31 cellular contexts compared by ENCODE assay signal in the genomic region with DNA sequence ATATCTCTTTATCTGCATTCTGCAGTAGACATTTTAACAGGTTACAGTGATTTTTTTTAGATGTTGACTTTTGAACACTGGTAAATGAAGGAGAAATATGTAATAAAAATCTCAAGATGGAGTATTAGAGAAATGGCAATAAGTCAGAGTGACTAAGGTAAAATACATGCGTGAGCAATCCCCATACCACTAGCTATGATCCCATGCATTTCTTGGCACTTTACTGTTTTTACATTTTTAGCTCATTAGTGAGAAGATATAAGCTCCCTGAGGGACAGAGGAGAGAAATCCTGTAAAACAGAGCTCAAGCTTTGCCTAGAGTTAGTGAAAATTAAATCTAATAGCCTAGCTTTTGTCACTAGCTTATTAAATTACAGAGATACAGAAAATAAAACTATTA.
DNase-seq lines count a peak whose midpoint lies in the region; TF ChIP-seq lines count a peak whose summit lies in the region.
"Had no signal": no experiment of that assay in that cellular context is flagged by ENCODE, and none has a peak within 500 bp of the region (broad histone marks: within the 10 kb centered on the region; RNA-seq: fewer than 3 reads in every experiment).

No MANE protein-coding gene starts in this region.

- H3K36me3 ChIP-seq in MM.1S (replicated peaks; ENCODE audit: insufficient read depth, low read length) = no peaks in the 10 kb centered on the region
- H3K36me3 ChIP-seq: BE2C, esophagus muscularis mucosa, suprapubic skin, WERI-Rb-1 had no signal

- peak overlapping the region; percentile 18; the same call in 1 of the 2 replicates for H2AFZ ChIP-seq in MM.1S (ENCODE audit: low read length)

- no peaks in the 10 kb centered on the region for H3K27me3 ChIP-seq in MM.1S (replicated peaks; ENCODE audit: insufficient read depth, low read length)
- H3K27me3 ChIP-seq: esophagus muscularis mucosa, suprapubic skin had no signal

- no peaks in the 10 kb centered on the region for H3K79me2 ChIP-seq in MM.1S (ENCODE audit: low read length)

- H3K9ac ChIP-seq in MM.1S (ENCODE audit: low read length) = no peak overlapping the region

- no peak overlapping the region for H3K27ac ChIP-seq in MM.1S (ENCODE audit: low read length)
- H3K27ac ChIP-seq: A549, coronary artery, esophagus muscularis mucosa, skin epidermis, suprapubic skin, WERI-Rb-1 had no signal

- H3K4me3 ChIP-seq in AG10803 (ENCODE audit: low read length) = no peak overlapping the region
- no peak overlapping the region for H3K4me3 ChIP-seq in MM.1S (ENCODE audit: low read length)
- H3K4me3 ChIP-seq: A549, coronary artery, esophagus muscularis mucosa, lung, skin epidermis, suprapubic skin had no signal

- no peaks in the 10 kb centered on the region for H3K9me3 ChIP-seq in MM.1S (replicated peaks; ENCODE audit: insufficient read depth, low read length)
- H3K9me3 ChIP-seq: A549, BE2C, esophagus muscularis mucosa, suprapubic skin had no signal

- H3K4me2 ChIP-seq in MM.1S (ENCODE audit: low read depth, low read length) = no peak overlapping the region
- H3K4me2 ChIP-seq: A549 had no signal

- no peak for TF ChIP-seq CTCF in AG10803 (conservative IDR thresholded peaks at IDR 0.05; ENCODE audit: low read length)
- no peak for TF ChIP-seq CTCF in MM.1S (IDR thresholded peaks at IDR 0.05; ENCODE audit: low read length)

- H4K20me1 ChIP-seq in MM.1S (ENCODE audit: insufficient read depth, low read length) = no peaks in the 10 kb centered on the region

- DNase-seq in AG10803 (ENCODE audit: low read depth) (peak; percentile 49), MM.1S (no peak), dedifferentiated amniotic fluid mesenchymal stem cell (ENCODE audit: extremely low spot score) (peak; percentile 19), non-pigmented ciliary epithelial cell (ENCODE audit: low read depth) (peak; percentile 3), middle frontal gyrus (ENCODE audit: extremely low spot score, low spot score) (no peak), NOMO-1 treated with DMSO at 0.1 percent for 48 hours (lab: John Stamatoyannopoulos, UW; ENCODE audit: unreplicated experiment) (no peak), NCI-H2196 treated with DMSO at 0.1 percent for 48 hours (lab: John Stamatoyannopoulos, UW; ENCODE audit: unreplicated experiment) (no peak), DMS53 (lab: John Stamatoyannopoulos, UW) (no peak)
- DNase-seq: activated CD4-positive, alpha-beta T cell treated with anti-CD3 and anti-CD28 coated beads, Interleukin-2, amount 10 ng/mL, durations not matched to agents 7 days and 5 days; activated effector memory CD4-positive, alpha-beta T cell treated with Interleukin-2 at 50 U/mL for 16 hours; aorta; BE2C; caudate nucleus; CD8-positive, alpha-beta T cell; DMS 273 treated with DMSO at 0.1 percent for 48 hours; endodermal cell; hippocampal formation; MV-4-11; NCI-H1436 treated with DMSO at 0.1 percent for 48 hours; NCI-H2081 treated with DMSO at 0.1 percent for 48 hours; NCI-H226; NCI-H69; stimulated activated naive B cell treated with anti-CD40 and anti-IgM and Interleukin-4, amounts not matched to agents 10 μg/mL and 1 μg/mL and 100 μg/mL, for 72 hours; T1000; WERI-Rb-1 had no signal

- H3K9me2 ChIP-seq in MM.1S (replicated peaks; ENCODE audit: insufficient read depth, low read length) = no peaks in the 10 kb centered on the region

- H3F3A ChIP-seq in MM.1S (ENCODE audit: insufficient read depth, low read length) = 0 out of 2 replicates have a peak, but pooled peaks cover 4% of the 10 kb centered on the region

- H3K4me1 ChIP-seq in MM.1S (ENCODE audit: low read length) = peaks cover 20% of the 10 kb centered on the region
- H3K4me1 ChIP-seq: A549, BE2C, esophagus muscularis mucosa, suprapubic skin had no signal

Comparison
In these comparisons a context has a peak if more than half of its experiments do, and no peak if none do; other contexts are left out.
1. DNase-seq: peak in AG10803 (single experiment), dedifferentiated amniotic fluid mesenchymal stem cell (single experiment) and non-pigmented ciliary epithelial cell (single experiment); none in MM.1S (single experiment), middle frontal gyrus (single experiment), NOMO-1 treated with DMSO at 0.1 percent for 48 hours (single experiment), NCI-H2196 treated with DMSO at 0.1 percent for 48 hours (single experiment) and DMS53 (single experiment).